ENCODE assay signal across 2 cellular contexts in the genomic region with DNA sequence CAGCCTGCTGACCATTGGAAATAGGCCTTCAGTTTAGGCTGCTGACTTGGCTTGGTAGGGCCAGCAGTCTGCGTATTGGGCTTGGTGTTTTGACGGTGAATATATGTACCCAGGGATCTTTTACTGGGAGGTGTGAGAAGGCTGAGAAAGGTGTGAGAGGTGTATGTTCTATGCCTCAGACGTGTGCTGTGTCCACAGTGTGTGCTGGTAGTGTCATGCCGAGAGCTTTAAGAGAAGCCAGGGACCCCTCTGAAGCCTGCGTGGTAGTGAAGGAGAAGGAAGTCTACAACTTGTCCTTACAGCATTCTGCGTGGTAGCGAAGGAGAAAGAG.
TF ChIP-seq lines count a peak whose summit lies in the region.

No MANE protein-coding gene starts in this region.

TF ChIP-seq in IMR-90, 13 proteins besides CTCF, POLR2A, EP300 and RAD21:
- no peak for TF ChIP-seq USF2 (IDR thresholded peaks at IDR 0.05; ENCODE audit: low read depth, low read length)
- no peak for TF ChIP-seq CEBPB (IDR thresholded peaks at IDR 0.05; ENCODE audit: low read depth, low read length)
- TF ChIP-seq BHLHE40 (IDR thresholded peaks at IDR 0.05; ENCODE audit: low read depth, low read length), result no peak
- TF ChIP-seq FOS (IDR thresholded peaks at IDR 0.05; ENCODE audit: low read depth, low read length), result no peak
- TF ChIP-seq RFX5 (IDR thresholded peaks at IDR 0.05; ENCODE audit: low read depth, low read length), result no peak
- TF ChIP-seq NFE2L2 (IDR thresholded peaks at IDR 0.05; ENCODE audit: low read depth, low read length), result no peak
- TF ChIP-seq MAFK (IDR thresholded peaks at IDR 0.05; ENCODE audit: low read depth, low read length), result no peak
- TF ChIP-seq CHD1 (IDR thresholded peaks at IDR 0.05; ENCODE audit: low read depth, low read length), result no peak
- TF ChIP-seq SMC3 (IDR thresholded peaks at IDR 0.05; ENCODE audit: low read depth, low read length), result no peak
- no peak for TF ChIP-seq RCOR1 (IDR thresholded peaks at IDR 0.05; ENCODE audit: insufficient replicate concordance, low read length)
- no peak for TF ChIP-seq ELK1 (IDR thresholded peaks at IDR 0.05; ENCODE audit: borderline replicate concordance, low read depth, low read length)
- TF ChIP-seq MAZ (IDR thresholded peaks at IDR 0.05; ENCODE audit: borderline replicate concordance, low read depth, low read length), result no peak
- TF ChIP-seq MXI1 (IDR thresholded peaks at IDR 0.05; ENCODE audit: borderline replicate concordance, low read depth, low read length), result no peak

TF ChIP-seq in neural cell, 6 proteins besides CTCF, POLR2A, EP300 and RAD21:
- TF ChIP-seq EZH2 (IDR thresholded peaks at IDR 0.05; ENCODE audit: borderline replicate concordance, insufficient read depth, low read length, poor library complexity, severe bottlenecking) (no peak), SMC3 (conservative IDR thresholded peaks at IDR 0.05; ENCODE audit: poor library complexity) (no peak), REST (IDR thresholded peaks at IDR 0.05; ENCODE audit: borderline replicate concordance) (no peak), POLR2AphosphoS5 (IDR thresholded peaks at IDR 0.05) (no peak), MXI1 (conservative IDR thresholded peaks at IDR 0.05; ENCODE audit: poor library complexity, severe bottlenecking) (no peak), TAF1 (IDR thresholded peaks at IDR 0.05; ENCODE audit: low read depth) (no peak)
